Comparison of ENCODE assay signal across 7 cellular contexts in genomic region chr1:33181038-33181861, GRCh38. TPM values are rescaled to one million over a fixed set of nuclear protein-coding genes. Genes with fewer than 3 reads are reported as not detected.
DNase-seq lines count a peak whose midpoint lies in the region; ATAC-seq, FAIRE-seq and TF ChIP-seq lines count a peak whose summit lies in the region.

No MANE protein-coding gene starts in this region.

- no peak overlapping the region for H2BK120ac ChIP-seq in neuronal stem cell (ENCODE audit: low read depth, low read length)

- no peaks in the 10 kb centered on the region for H3K79me1 ChIP-seq in neuronal stem cell (ENCODE audit: low read depth, low read length)

- H3K36me3 ChIP-seq in neuronal stem cell (replicated peaks in 1 of 2; ENCODE audit: control insufficient read depth in 2 of 2, insufficient read depth in 2 of 2, low read length in 2 of 2) (peaks cover 0 to 36% of the 10 kb centered on the region in 2 donors), vagina (no peaks in the 10 kb centered on the region)

- peak overlapping the region; percentile 60 for H2BK15ac ChIP-seq in neuronal stem cell (ENCODE audit: low read length)

- H3K18ac ChIP-seq in neuronal stem cell (ENCODE audit: low read length), result peak overlapping the region; percentile 93

- peak; percentile 47 for DNase-seq in GM12891 (ENCODE audit: insufficient read length, low spot score)
- peak; percentile 70 for DNase-seq in NCI-H345 treated with DMSO at 0.1 percent for 48 hours (lab: John Stamatoyannopoulos, UW; ENCODE audit: unreplicated experiment)
- DNase-seq in activated T-cell treated with anti-CD3 and anti-CD28 coated beads for 48 hours (ENCODE audit: low read depth), result peak; percentile 29
- peak in 1 of 2 donors; percentile 71 for DNase-seq in foreskin fibroblast
- peak; percentile 61 for DNase-seq in neuronal stem cell (ENCODE audit: low spot score)
- DNase-seq in vagina (ENCODE audit: extremely low spot score in 2 of 2), result peak in 1 of 2 donors; percentile 83

- H2AFZ ChIP-seq in neuronal stem cell (ENCODE audit: low read length), result peak overlapping the region; percentile 88

- H3K4me3 ChIP-seq in foreskin fibroblast (ENCODE audit: low read depth in 1 of 2, low read length in 2 of 2) (peak overlapping the region; percentile 70 to 79), neuronal stem cell (ENCODE audit: low read length in 2 of 2) (peak overlapping the region; percentile 81 to 92), vagina (peak overlapping the region; percentile 72 to 76)

- peak overlapping the region; percentile 63 for H2BK5ac ChIP-seq in neuronal stem cell (ENCODE audit: low read length)

- H3K27me3 ChIP-seq in neuronal stem cell (ENCODE audit: control insufficient read depth in 3 of 3, insufficient read depth in 3 of 3, low read depth in 1 of 3, low read length in 3 of 3) (no peaks in the 10 kb centered on the region), vagina (no peaks in the 10 kb centered on the region)

- ATAC-seq in HG02678 (IDR thresholded peaks at IDR 0.05; ENCODE audit: unreplicated experiment), result peak; percentile 14

- TF ChIP-seq CTCF in foreskin fibroblast (IDR thresholded peaks at IDR 0.05; ENCODE audit: low read depth, low read length), result no peak
- no peak for TF ChIP-seq CTCF in vagina (IDR thresholded peaks at IDR 0.05)

- peak overlapping the region; percentile 94 for H3K4me2 ChIP-seq in neuronal stem cell (ENCODE audit: insufficient read depth, low read length, poor library complexity, severe bottlenecking)

- peak overlapping the region; percentile 98 for H3K23ac ChIP-seq in neuronal stem cell (ENCODE audit: low read depth, low read length, poor library complexity)

- H3K14ac ChIP-seq in neuronal stem cell (ENCODE audit: low read length), result no peak overlapping the region

- intact Hi-C loops in vagina (cut with DNase I), result no loop called here

- no peak for TF ChIP-seq POLR2A in GM12891 (IDR thresholded peaks at IDR 0.05; ENCODE audit: low read depth, low read length)
- no peak for TF ChIP-seq POLR2A in vagina (IDR thresholded peaks at IDR 0.05)

- H3K4ac ChIP-seq in neuronal stem cell (ENCODE audit: low read length), result no peak overlapping the region

- no CpG with 5 or more reads among the region's 80 CpGs for WGBS in neuronal stem cell (ENCODE audit: extremely low coverage in 2 of 2, insufficient read length in 2 of 2, insufficient replicate concordance in 1 of 2), 2 donors

- peak overlapping the region; percentile 36 for H2BK12ac ChIP-seq in neuronal stem cell (ENCODE audit: low read length)

- H3K9me3 ChIP-seq in neuronal stem cell (replicated peaks in 1 of 2; ENCODE audit: control insufficient read depth in 2 of 2, insufficient read depth in 1 of 2, low read depth in 1 of 2, low read length in 2 of 2), result no peaks in the 10 kb centered on the region
- H3K9me3 ChIP-seq in vagina, result no peaks in the 10 kb centered on the region

- H4K91ac ChIP-seq in neuronal stem cell (ENCODE audit: low read depth, low read length, poor library complexity), result no peak overlapping the region

- H3K9ac ChIP-seq in neuronal stem cell (ENCODE audit: low read depth, low read length, poor library complexity), result peak overlapping the region; percentile 91

- H3K4me1 ChIP-seq in neuronal stem cell (ENCODE audit: control insufficient read depth in 2 of 2, insufficient read depth in 1 of 2, low read depth in 1 of 2, low read length in 2 of 2), result peaks cover 17 to 23% of the 10 kb centered on the region in 2 donors
- H3K4me1 ChIP-seq in vagina, result peaks cover 21% of the 10 kb centered on the region

- no peak overlapping the region for H2AK5ac ChIP-seq in neuronal stem cell (ENCODE audit: low read depth, low read length)

- peak; percentile 84 for FAIRE-seq in GM12891 (lab: Jason Lieb, UNC)

- H4K8ac ChIP-seq in neuronal stem cell (ENCODE audit: low read depth, low read length), result no peak overlapping the region

- H3K27ac ChIP-seq in neuronal stem cell (replicated peaks; ENCODE audit: low read length), result no peak overlapping the region
- H3K27ac ChIP-seq in vagina, result peak overlapping the region; percentile 51

TF ChIP-seq in GM12891, 5 proteins besides CTCF, POLR2A, EP300 and RAD21:
- no peak for TF ChIP-seq PAX5 (IDR thresholded peaks at IDR 0.05; ENCODE audit: insufficient read depth, low read length, severe bottlenecking)

RNA-seq across cellular contexts. Expression of gene TRIM62, which starts 0.6 kb away (rescaled TPM):
- polyA plus RNA-seq in GM12891 (2012; ENCODE audit: low read depth, missing spikeins), result 1.3 TPM
- 3.4 TPM for polyA plus RNA-seq in neuronal stem cell (2013, experiment 1 of 2)
- 3.4 TPM for polyA plus RNA-seq in neuronal stem cell (2013, experiment 2 of 2)
- total RNA-seq in vagina, result 8.8 TPM
